Comparison of ENCODE assay signal across 18 cellular contexts in genomic region chrX:24412637-24413363, GRCh38.
"Had no signal": no experiment of that assay in that cellular context is flagged by ENCODE, and none has a peak within 500 bp of the region (broad histone marks: within the 10 kb centered on the region; RNA-seq: fewer than 3 reads in every experiment).

No MANE protein-coding gene starts in this region.

- H3K36me3 Mint-ChIP-seq: activated naive CD4-positive, alpha-beta T cell treated with anti-CD3 and anti-CD28 coated beads, Interleukin-2, amount 50 U/mL, for 24 hours; stimulated activated memory B cell treated with anti-CD40 and anti-IgM and Interleukin-4, amounts not matched to agents 10 μg/mL and 1 μg/mL and 100 μg/mL, for 72 hours; type B pancreatic cell had no signal

- H3K27me3 Mint-ChIP-seq: activated naive CD4-positive, alpha-beta T cell treated with anti-CD3 and anti-CD28 coated beads, Interleukin-2, amount 50 U/mL, for 24 hours; stimulated activated memory B cell treated with anti-CD40 and anti-IgM and Interleukin-4, amounts not matched to agents 10 μg/mL and 1 μg/mL and 100 μg/mL, for 72 hours; T-helper 17 cell; type B pancreatic cell had no signal

- H3K27ac Mint-ChIP-seq: activated naive CD4-positive, alpha-beta T cell treated with anti-CD3 and anti-CD28 coated beads, Interleukin-2, amount 50 U/mL, for 24 hours; stimulated activated memory B cell treated with anti-CD40 and anti-IgM and Interleukin-4, amounts not matched to agents 10 μg/mL and 1 μg/mL and 100 μg/mL, for 72 hours; T-helper 17 cell; type B pancreatic cell had no signal

- H3K9me3 Mint-ChIP-seq: activated naive CD4-positive, alpha-beta T cell treated with anti-CD3 and anti-CD28 coated beads, Interleukin-2, amount 50 U/mL, for 24 hours; stimulated activated memory B cell treated with anti-CD40 and anti-IgM and Interleukin-4, amounts not matched to agents 10 μg/mL and 1 μg/mL and 100 μg/mL, for 72 hours; type B pancreatic cell had no signal

- H3K4me1 Mint-ChIP-seq: activated naive CD4-positive, alpha-beta T cell treated with anti-CD3 and anti-CD28 coated beads, Interleukin-2, amount 50 U/mL, for 24 hours; stimulated activated memory B cell treated with anti-CD40 and anti-IgM and Interleukin-4, amounts not matched to agents 10 μg/mL and 1 μg/mL and 100 μg/mL, for 72 hours; T-helper 17 cell had no signal

- H3K4me3 Mint-ChIP-seq: activated naive CD4-positive, alpha-beta T cell treated with anti-CD3 and anti-CD28 coated beads, Interleukin-2, amount 50 U/mL, for 24 hours; stimulated activated memory B cell treated with anti-CD40 and anti-IgM and Interleukin-4, amounts not matched to agents 10 μg/mL and 1 μg/mL and 100 μg/mL, for 72 hours; type B pancreatic cell had no signal

- DNase-seq: activated CD4-positive, alpha-beta T cell treated with anti-CD3 and anti-CD28 coated beads, Interleukin-2, amount 50 U/mL, for 1 hour; activated CD4-positive, CD25-positive, alpha-beta regulatory T cell treated with anti-CD3 and anti-CD28 coated beads, Interleukin-2, amount 50 U/mL, for 72 hours; activated CD8-positive, alpha-beta memory T cell treated with anti-CD3 and anti-CD28 coated beads, Interleukin-2, amount 50 U/mL, for 4 hours; activated gamma-delta T cell; activated T-cell treated with anti-CD3 and anti-CD28 coated beads, Interleukin-2, amount 50 U/mL, for 48 hours; effector CD8-positive, alpha-beta T cell; heart left ventricle; left ventricle myocardium superior; pancreas; sigmoid colon; stimulated activated CD4-positive, alpha-beta T cell treated with anti-CD3 and anti-CD28 coated beads, Interleukin-4, amount 100 ng/mL, for 24 hours; T-helper 17 cell; testis had no signal

- ATAC-seq: esophagus mucosa; gastroesophageal sphincter; heart left ventricle; left ventricle myocardium superior; pancreas; stimulated activated memory B cell treated with anti-CD40 and anti-IgM and Interleukin-4, amounts not matched to agents 10 μg/mL and 1 μg/mL and 100 μg/mL, for 72 hours; T-helper 17 cell had no signal
